16 cellular contexts compared by ENCODE assay signal in the genomic region with DNA sequence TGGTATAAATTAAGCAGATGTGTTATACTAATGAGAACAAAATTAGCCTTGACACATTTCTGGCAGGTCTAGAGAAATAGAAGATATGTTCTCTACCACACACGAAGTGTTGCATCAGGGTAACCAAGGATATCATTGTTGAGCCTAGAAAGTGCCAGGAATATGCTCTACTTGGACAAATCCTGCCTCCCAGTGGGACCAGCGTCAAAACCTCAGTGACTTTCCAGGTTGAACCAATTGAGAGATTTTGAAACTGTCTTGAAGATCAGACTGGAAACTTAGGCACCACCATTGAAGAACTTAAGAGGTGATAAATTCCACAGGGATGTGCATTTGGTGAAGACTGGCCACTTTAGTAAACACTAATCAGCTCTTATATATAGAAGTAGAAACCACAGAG.
DNase-seq lines count a peak whose midpoint lies in the region; ATAC-seq and TF ChIP-seq lines count a peak whose summit lies in the region.
"Had no signal": no experiment of that assay in that cellular context is flagged by ENCODE, and none has a peak within 500 bp of the region (broad histone marks: within the 10 kb centered on the region; RNA-seq: fewer than 3 reads in every experiment).

No MANE protein-coding gene starts in this region.

- peak; percentile 73 for ATAC-seq in Right ventricle myocardium superior (ENCODE audit: poor library complexity)
- peak in 1 of 2 donors; percentile 47 for ATAC-seq in right cardiac atrium
- no peak for ATAC-seq in GM21825 (IDR thresholded peaks at IDR 0.05; ENCODE audit: unreplicated experiment)
- ATAC-seq: GM23338 had no signal

- intact Hi-C loops in Right ventricle myocardium superior (cut with DNase I) (no loop called here), right cardiac atrium (cut with DNase I) (no loop called here)

- DNase-seq in Right ventricle myocardium superior (peak; percentile 37), right atrium auricular region (ENCODE audit: low spot score) (no peak), fibroblast of mammary gland (ENCODE audit: low read depth) (peak; percentile 12), right cardiac atrium (peak in 2 of 3 donors; percentile 26 to 52), tibial nerve (ENCODE audit: low spot score in 2 of 2) (peak; percentile 43 to 58), T1000 (lab: John Stamatoyannopoulos, UW) (no peak), foreskin melanocyte (no peak)
- DNase-seq: 8988T; ACHN; CD4-positive, CD25-positive, alpha-beta regulatory T cell; DMS53; GF-D8; H9 had no signal

- TF ChIP-seq CTCF in right atrium auricular region (IDR thresholded peaks at IDR 0.05) (no peak), fibroblast of mammary gland (conservative IDR thresholded peaks at IDR 0.05; ENCODE audit: control insufficient read depth, insufficient read depth, low read depth, low read length) (no peak), tibial nerve (IDR thresholded peaks at IDR 0.05) (no peak)

- H3K27me3 ChIP-seq in right atrium auricular region (no peaks in the 10 kb centered on the region), right cardiac atrium (ENCODE audit: control insufficient read depth, insufficient read depth) (no peaks in the 10 kb centered on the region), tibial nerve (no peaks in the 10 kb centered on the region)
- H3K27me3 ChIP-seq: BLaER1 treated with 17β-estradiol and CSF1 and Interleukin-3, amounts not matched to agents 10 nM and 100 nM had no signal

- TF ChIP-seq POLR2A in tibial nerve (IDR thresholded peaks at IDR 0.05) = no peak

- H3K4me3 ChIP-seq in right atrium auricular region (no peak overlapping the region), fibroblast of mammary gland (ENCODE audit: control insufficient read depth, low read depth, low read length) (no peak overlapping the region), right cardiac atrium (ENCODE audit: low read length) (no peak overlapping the region), tibial nerve (no peak overlapping the region)
- H3K4me3 ChIP-seq: BLaER1 treated with 17β-estradiol and CSF1 and Interleukin-3, amounts not matched to agents 10 nM and 100 nM; GM23338 had no signal

- H3K27ac ChIP-seq in right atrium auricular region = no peak overlapping the region
- no peak overlapping the region for H3K27ac ChIP-seq in right cardiac atrium (ENCODE audit: low read length)
- H3K27ac ChIP-seq in tibial nerve = no peak overlapping the region
- H3K27ac ChIP-seq: BLaER1 treated with 17β-estradiol and CSF1 and Interleukin-3, amounts not matched to agents 10 nM and 100 nM had no signal

- WGBS in right cardiac atrium = 39% methylated on average over 2 of the region's 2 CpGs
- 71 to 72% methylated on average over 2 of the region's 2 CpGs for WGBS in tibial nerve, 2 donors

- no peak for TF ChIP-seq EP300 in tibial nerve (IDR thresholded peaks at IDR 0.05)

- H3K4me1 ChIP-seq in right atrium auricular region (no peaks in the 10 kb centered on the region), right cardiac atrium (ENCODE audit: control insufficient read depth, insufficient read depth, low read length) (no peaks in the 10 kb centered on the region), tibial nerve (no peaks in the 10 kb centered on the region)
- H3K4me1 ChIP-seq: BLaER1 treated with 17β-estradiol and CSF1 and Interleukin-3, amounts not matched to agents 10 nM and 100 nM had no signal

- H3K36me3 ChIP-seq in right atrium auricular region (no peaks in the 10 kb centered on the region), tibial nerve (no peaks in the 10 kb centered on the region)
- H3K36me3 ChIP-seq: BLaER1 treated with 17β-estradiol and CSF1 and Interleukin-3, amounts not matched to agents 10 nM and 100 nM had no signal

- no peaks in the 10 kb centered on the region for H3K9me3 ChIP-seq in right atrium auricular region
- no peaks in the 10 kb centered on the region for H3K9me3 ChIP-seq in right cardiac atrium (ENCODE audit: control insufficient read depth, low read length)
- no peaks in the 10 kb centered on the region for H3K9me3 ChIP-seq in tibial nerve

Comparison
In these comparisons a context has a peak if more than half of its experiments do, and no peak if none do; other contexts are left out.
1. DNase-seq: peak in Right ventricle myocardium superior (single experiment), fibroblast of mammary gland (single experiment), right cardiac atrium (2 of 3) and tibial nerve (2 of 2); none in right atrium auricular region (single experiment), T1000 (single experiment) and foreskin melanocyte (single experiment).